In the genomic region with DNA sequence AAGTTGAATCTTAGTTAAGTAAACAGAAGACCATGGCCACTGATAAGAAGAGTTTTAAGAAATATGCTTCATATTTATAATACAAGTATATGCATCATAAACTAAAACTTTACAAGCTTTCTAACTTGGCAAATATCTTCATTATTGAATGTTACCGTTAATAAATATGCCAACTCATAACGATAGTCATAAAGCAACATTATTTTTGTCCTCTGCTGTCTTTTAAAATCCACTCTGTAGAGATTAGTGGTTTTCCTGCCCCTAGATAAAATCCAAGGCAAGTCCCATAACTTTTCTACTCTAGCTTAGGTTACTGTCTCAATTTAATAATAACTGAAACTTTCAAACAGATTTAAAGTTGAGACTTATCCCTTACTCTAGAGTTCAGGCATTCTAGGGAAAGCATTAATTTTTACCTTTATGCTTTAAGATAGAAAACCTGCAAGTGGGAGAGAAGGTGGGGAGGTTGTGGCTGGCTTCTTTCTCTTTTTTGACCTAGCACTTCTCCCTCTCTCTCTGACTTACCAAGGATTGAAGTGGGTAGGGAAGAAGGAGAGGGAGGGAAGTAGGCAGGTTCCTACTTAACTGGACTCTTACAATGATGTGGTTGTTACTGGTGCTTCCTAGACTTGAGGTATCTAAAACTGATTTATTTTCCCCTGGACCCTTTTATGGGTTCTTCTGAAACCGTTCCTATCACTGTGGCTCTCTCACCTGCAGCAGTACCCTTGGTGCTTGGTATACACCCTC, we compare ENCODE assay signal across 10 cellular contexts. TPM values are rescaled to one million over a fixed set of nuclear protein-coding genes. Genes with fewer than 3 reads are reported as not detected.
A peak's percentile ranks its signal among the peaks of the same experiment; 100 is the strongest.
DNase-seq lines count a peak whose midpoint lies in the region; ATAC-seq and TF ChIP-seq lines count a peak whose summit lies in the region.
"Had no signal": no experiment of that assay in that cellular context is flagged by ENCODE, and none has a peak within 500 bp of the region (broad histone marks: within the 10 kb centered on the region; RNA-seq: fewer than 3 reads in every experiment).

No MANE protein-coding gene starts in this region.

- CTCF ChIA-PET in activated CD8-positive, alpha-beta T cell treated with anti-CD3 and anti-CD28 coated beads, Interleukin-2, amount 10 ng/mL, durations not matched to agents 7 days and 5 days (lab: Charles Lee), result interaction anchor here (0.8 kb wide), 1 partner anchor 23 kb away, joined by 3 read pairs; no protein-coding TSS in a partner anchor

- intact Hi-C loops in heart left ventricle (cut with DNase I) (loop anchor here in 1 of 10 donors (2.0 kb wide), 1 partner anchor 29 kb away; a partner anchor contains a TSS), left ventricle myocardium superior (cut with micrococcal nuclease) (no loop called here), lower lobe of right lung (cut with DNase I) (no loop called here), transverse colon (cut with DNase I; ENCODE audit: low total_unique reads) (loop anchor here (5.0 kb wide), 1 partner anchor 1562 kb away; no protein-coding TSS in a partner anchor)

- H3K9me3 ChIP-seq in heart left ventricle (no peaks in the 10 kb centered on the region), lower lobe of right lung (no peaks in the 10 kb centered on the region), transverse colon (no peaks in the 10 kb centered on the region)

- no peak overlapping the region for H3K4me3 ChIP-seq in heart left ventricle
- no peak overlapping the region for H3K4me3 ChIP-seq in lower lobe of right lung
- H3K4me3 ChIP-seq in transverse colon, result no peak overlapping the region

- peak overlapping the region; percentile 36 for H3K4me3 Mint-ChIP-seq in activated CD8-positive, alpha-beta T cell treated with anti-CD3 and anti-CD28 coated beads, Interleukin-2, amount 10 ng/mL, durations not matched to agents 7 days and 5 days

- WGBS in heart left ventricle, 4 donors, result 55 to 63% (median 58%) methylated on average over 3 of the region's 3 CpGs
- WGBS in transverse colon (ENCODE audit: low coverage in 1 of 2), 2 donors, result 16 to 45% methylated on average over 2 to 3 of the region's 3 CpGs

- H3K27me3 ChIP-seq in heart left ventricle, result no peaks in the 10 kb centered on the region
- H3K27me3 ChIP-seq in lower lobe of right lung (ENCODE audit: low read depth), result no peaks in the 10 kb centered on the region
- no peaks in the 10 kb centered on the region for H3K27me3 ChIP-seq in transverse colon

- H3K4me1 ChIP-seq in heart left ventricle, result peaks cover 6 to 94% (median 63%) of the 10 kb centered on the region in 12 donors
- H3K4me1 ChIP-seq in lower lobe of right lung, result peaks cover 85% of the 10 kb centered on the region
- H3K4me1 ChIP-seq in transverse colon, result peaks cover 6 to 63% (median 18%) of the 10 kb centered on the region in 4 donors

- H3K36me3 ChIP-seq in heart left ventricle, result peaks cover 0 to 17% (median 5%) of the 10 kb centered on the region in 9 donors
- H3K36me3 ChIP-seq in lower lobe of right lung, result peaks cover 17% of the 10 kb centered on the region
- no peaks in the 10 kb centered on the region for H3K36me3 ChIP-seq in transverse colon

- POLR2A ChIA-PET in activated CD8-positive, alpha-beta T cell treated with anti-CD3 and anti-CD28 coated beads, Interleukin-2, amount 10 ng/mL, durations not matched to agents 7 days and 5 days (lab: Charles Lee), result interaction anchor here (1.0 kb wide), 1 partner anchor 28 kb away, joined by 4 read pairs; no protein-coding TSS in a partner anchor

- H3K27ac Mint-ChIP-seq in activated CD8-positive, alpha-beta T cell treated with anti-CD3 and anti-CD28 coated beads, Interleukin-2, amount 10 ng/mL, durations not matched to agents 7 days and 5 days, result peak overlapping the region; percentile 65

- in situ Hi-C loops in transverse colon (cut with MboI; ENCODE audit: low pct_ligation_motif_present in 1 of 4, low pct_unique_long_range_greater_than_20kb in 1 of 4, low sequenced_read_pairs in 3 of 4), result no loop called here

- no peak for DNase-seq in heart left ventricle
- no peak for DNase-seq in left ventricle myocardium superior
- DNase-seq in activated CD8-positive, alpha-beta T cell treated with anti-CD3 and anti-CD28 coated beads, Interleukin-2, amount 10 ng/mL, durations not matched to agents 7 days and 5 days, result no peak
- DNase-seq in lower lobe of right lung, result no peak
- DNase-seq in transverse colon, result no peak
- no peak for DNase-seq in OCI-M2 (lab: John Stamatoyannopoulos, UW; ENCODE audit: unreplicated experiment)
- DNase-seq in ecto neural progenitor cell (ENCODE audit: low spot score), result no peak
- no peak for DNase-seq in central memory CD4-positive, alpha-beta T cell
- DNase-seq: activated CD8-positive, alpha-beta memory T cell treated with anti-CD3 and anti-CD28 coated beads, Interleukin-2, amount 50 U/mL, for 48 hours; NCI-H1092 treated with DMSO at 0.1 percent for 48 hours had no signal

- no peak for TF ChIP-seq EP300 in transverse colon (IDR thresholded peaks at IDR 0.05; ENCODE audit: low read depth)

- H3K27ac ChIP-seq in heart left ventricle (peak overlapping the region; percentile 10 to 89 (median 54)), lower lobe of right lung (peak overlapping the region; percentile 44), transverse colon (peak overlapping the region; percentile 31 to 57 (median 41))

- TF ChIP-seq CTCF in heart left ventricle (IDR thresholded peaks at IDR 0.05) (no peak), lower lobe of right lung (IDR thresholded peaks at IDR 0.05) (no peak), transverse colon (IDR thresholded peaks at IDR 0.05) (no peak)

- ATAC-seq in heart left ventricle, result no peak
- no peak for ATAC-seq in left ventricle myocardium superior
- no peak for ATAC-seq in activated CD8-positive, alpha-beta T cell treated with anti-CD3 and anti-CD28 coated beads, Interleukin-2, amount 10 ng/mL, durations not matched to agents 7 days and 5 days
- no peak for ATAC-seq in lower lobe of right lung

- H3K4me1 Mint-ChIP-seq in activated CD8-positive, alpha-beta T cell treated with anti-CD3 and anti-CD28 coated beads, Interleukin-2, amount 10 ng/mL, durations not matched to agents 7 days and 5 days (ENCODE audit: low read depth), result peaks cover 50% of the 10 kb centered on the region

- TF ChIP-seq POLR2A in heart left ventricle (IDR thresholded peaks at IDR 0.05), result no peak
- TF ChIP-seq POLR2A in transverse colon (IDR thresholded peaks at IDR 0.05), result no peak

- no peaks in the 10 kb centered on the region for H3K9me3 Mint-ChIP-seq in activated CD8-positive, alpha-beta T cell treated with anti-CD3 and anti-CD28 coated beads, Interleukin-2, amount 10 ng/mL, durations not matched to agents 7 days and 5 days (ENCODE audit: insufficient read depth)

- H3K36me3 Mint-ChIP-seq in activated CD8-positive, alpha-beta T cell treated with anti-CD3 and anti-CD28 coated beads, Interleukin-2, amount 10 ng/mL, durations not matched to agents 7 days and 5 days (ENCODE audit: low read depth), result peaks cover 56% of the 10 kb centered on the region

- no peaks in the 10 kb centered on the region for H3K27me3 Mint-ChIP-seq in activated CD8-positive, alpha-beta T cell treated with anti-CD3 and anti-CD28 coated beads, Interleukin-2, amount 10 ng/mL, durations not matched to agents 7 days and 5 days (ENCODE audit: low read depth)

RNA-seq across cellular contexts. Expression of a gene that starts 29.6 kb away (rescaled TPM):
- total RNA-seq in heart left ventricle, result 10 to 100 TPM; 15.5 to 47.0 (median 25.2) TPM
- 10 to 100 TPM in 1 of 2 donors, 1 to 10 TPM in 1; 6.2 to 69.0 TPM for polyA plus RNA-seq in heart left ventricle
- total RNA-seq in left ventricle myocardium superior, result 23.3 TPM
- 100 to 1,000 TPM; 140 to 143 TPM for total RNA-seq in activated CD8-positive, alpha-beta T cell treated with anti-CD3 and anti-CD28 coated beads, Interleukin-2, amount 10 ng/mL, durations not matched to agents 7 days and 5 days
- total RNA-seq in lower lobe of right lung, result 221 TPM
- total RNA-seq in transverse colon, result 10 to 100 TPM; 11.5 to 59.4 (median 29.2) TPM
